Comparison of ENCODE assay signal across 24 cellular contexts in genomic region chr13:43514326-43514725, GRCh38.
"Had no signal": no experiment of that assay in that cellular context is flagged by ENCODE, and none has a peak within 500 bp of the region (broad histone marks: within the 10 kb centered on the region; RNA-seq: fewer than 3 reads in every experiment).

No MANE protein-coding gene starts in this region.

- ATAC-seq: effector memory CD8-positive, alpha-beta T cell; foreskin keratinocyte; gastroesophageal sphincter; natural killer cell; pancreas; stimulated activated memory B cell treated with anti-CD40 and anti-IgM and Interleukin-4, amounts not matched to agents 10 μg/mL and 1 μg/mL and 100 μg/mL, for 72 hours; stimulated activated naive CD8-positive, alpha-beta T cell treated with anti-CD3 and anti-CD28 coated beads, Interleukin-15, Interleukin-2, amounts not matched to agents 100 U/mL and 50 U/mL, for 24 hours had no signal

- H3K27ac Mint-ChIP-seq: effector memory CD8-positive, alpha-beta T cell; memory B cell; natural killer cell; stimulated activated memory B cell treated with anti-CD40 and anti-IgM and Interleukin-4, amounts not matched to agents 10 μg/mL and 1 μg/mL and 100 μg/mL, for 72 hours; type B pancreatic cell had no signal

- H3K4me3 Mint-ChIP-seq: effector memory CD8-positive, alpha-beta T cell; memory B cell; natural killer cell; neural crest cell; stimulated activated memory B cell treated with anti-CD40 and anti-IgM and Interleukin-4, amounts not matched to agents 10 μg/mL and 1 μg/mL and 100 μg/mL, for 72 hours; type B pancreatic cell had no signal

- H3K4me1 ChIP-seq: foreskin keratinocyte, pancreas, spleen had no signal

- H3K9me3 Mint-ChIP-seq: effector memory CD8-positive, alpha-beta T cell; memory B cell; natural killer cell; neural crest cell; stimulated activated memory B cell treated with anti-CD40 and anti-IgM and Interleukin-4, amounts not matched to agents 10 μg/mL and 1 μg/mL and 100 μg/mL, for 72 hours; type B pancreatic cell had no signal

- H3K4me3 ChIP-seq: gastroesophageal sphincter, heart left ventricle, hepatocyte, lung, pancreas, skin epidermis, spleen, testis, tibial artery had no signal

- H3K27ac ChIP-seq: foreskin keratinocyte, hepatocyte, neutrophil, pancreas, skin epidermis, spleen, testis, tibial artery had no signal

- H3K4me1 Mint-ChIP-seq: memory B cell; natural killer cell; neural crest cell; stimulated activated memory B cell treated with anti-CD40 and anti-IgM and Interleukin-4, amounts not matched to agents 10 μg/mL and 1 μg/mL and 100 μg/mL, for 72 hours had no signal

- H3K27me3 Mint-ChIP-seq: effector memory CD8-positive, alpha-beta T cell; memory B cell; stimulated activated memory B cell treated with anti-CD40 and anti-IgM and Interleukin-4, amounts not matched to agents 10 μg/mL and 1 μg/mL and 100 μg/mL, for 72 hours; type B pancreatic cell had no signal

- H3K27me3 ChIP-seq: foreskin keratinocyte, gastroesophageal sphincter, heart left ventricle, hepatocyte, neutrophil, pancreas, spleen, testis, tibial artery had no signal

- H3K9me3 ChIP-seq: gastroesophageal sphincter, heart left ventricle, neutrophil, pancreas, spleen, testis, tibial artery had no signal

- H3K36me3 Mint-ChIP-seq: memory B cell; natural killer cell; stimulated activated memory B cell treated with anti-CD40 and anti-IgM and Interleukin-4, amounts not matched to agents 10 μg/mL and 1 μg/mL and 100 μg/mL, for 72 hours; type B pancreatic cell had no signal

- H3K36me3 ChIP-seq: gastroesophageal sphincter, heart left ventricle, neutrophil, pancreas, spleen, tibial artery had no signal

- DNase-seq: cerebellar nuclear complex; cortex of kidney; effector memory CD8-positive, alpha-beta T cell; erythroblast; foreskin keratinocyte; heart left ventricle; kidney; natural killer cell; pancreas; spleen; stimulated activated CD4-positive, alpha-beta T cell treated with anti-CD3 and anti-CD28 coated beads, Interleukin-4, amount 100 ng/mL, for 4 hours; stimulated activated naive CD8-positive, alpha-beta T cell treated with anti-CD3 and anti-CD28 coated beads, Interleukin-15, Interleukin-2, amounts not matched to agents 100 U/mL and 50 U/mL, for 24 hours; substantia nigra; testis; tibial artery had no signal
